In the genomic region with DNA sequence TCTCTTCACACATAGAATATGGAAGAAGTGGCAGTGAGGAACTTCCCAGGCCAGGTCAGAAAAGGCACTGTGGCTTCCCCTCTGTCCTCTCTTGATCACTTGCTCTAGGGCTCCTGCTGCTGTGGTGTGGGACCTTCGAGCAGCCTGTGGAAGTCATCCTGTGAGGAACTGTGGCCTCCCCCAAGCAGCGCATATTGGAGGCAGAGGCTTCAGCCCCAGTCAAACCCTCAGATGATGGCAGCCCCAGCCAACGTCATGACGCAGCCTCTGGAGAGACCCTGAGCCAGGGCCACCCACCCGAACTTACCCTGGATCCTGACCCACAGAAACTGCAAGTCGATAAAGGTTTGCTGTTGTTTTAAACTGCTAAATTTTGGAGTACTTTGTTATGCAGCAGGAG, we compare ENCODE assay signal across 16 cellular contexts.
"Had no signal": no experiment of that assay in that cellular context is flagged by ENCODE, and none has a peak within 500 bp of the region (broad histone marks: within the 10 kb centered on the region; RNA-seq: fewer than 3 reads in every experiment).

No MANE protein-coding gene starts in this region.

- H3K4me1 ChIP-seq: body of pancreas, parathyroid adenoma, thyroid gland had no signal

- H3K36me3 ChIP-seq: neutrophil, thyroid gland had no signal

- H3K9me3 Mint-ChIP-seq: activated B cell treated with CpG ODN at 0.5 μM for 24 hours; activated CD4-positive, alpha-beta T cell treated with anti-CD3 and anti-CD28 coated beads, Interleukin-2, amount 10 ng/mL, durations not matched to agents 24 days and 14 days; activated naive CD4-positive, alpha-beta T cell treated with anti-CD3 and anti-CD28 coated beads for 36 hours; naive thymus-derived CD8-positive, alpha-beta T cell; T-cell had no signal

- DNase-seq: activated B cell treated with CpG ODN at 0.5 μM for 24 hours; activated CD4-positive, alpha-beta T cell treated with anti-CD3 and anti-CD28 coated beads, Interleukin-2, amount 10 ng/mL, durations not matched to agents 24 days and 14 days; activated naive CD4-positive, alpha-beta T cell treated with anti-CD3 and anti-CD28 coated beads for 36 hours; caudate nucleus; erythroblast; kidney glomerular epithelial cell; mesendoderm; SIG-M5; stimulated activated CD4-positive, alpha-beta T cell treated with anti-CD3 and anti-CD28 coated beads, Interleukin-2, amount 100 ng/mL, for 24 hours; thyroid gland had no signal

- H3K27me3 Mint-ChIP-seq: activated B cell treated with CpG ODN at 0.5 μM for 24 hours; activated CD4-positive, alpha-beta T cell treated with anti-CD3 and anti-CD28 coated beads, Interleukin-2, amount 10 ng/mL, durations not matched to agents 24 days and 14 days had no signal

- H3K27ac Mint-ChIP-seq: activated B cell treated with CpG ODN at 0.5 μM for 24 hours; activated CD4-positive, alpha-beta T cell treated with anti-CD3 and anti-CD28 coated beads, Interleukin-2, amount 10 ng/mL, durations not matched to agents 24 days and 14 days; activated naive CD4-positive, alpha-beta T cell treated with anti-CD3 and anti-CD28 coated beads for 36 hours; naive thymus-derived CD8-positive, alpha-beta T cell; T-cell had no signal

- H3K4me3 Mint-ChIP-seq: activated B cell treated with CpG ODN at 0.5 μM for 24 hours; activated CD4-positive, alpha-beta T cell treated with anti-CD3 and anti-CD28 coated beads, Interleukin-2, amount 10 ng/mL, durations not matched to agents 24 days and 14 days; activated naive CD4-positive, alpha-beta T cell treated with anti-CD3 and anti-CD28 coated beads for 36 hours; naive thymus-derived CD8-positive, alpha-beta T cell; T-cell had no signal

- H3K36me3 Mint-ChIP-seq: naive thymus-derived CD8-positive, alpha-beta T cell; T-cell had no signal

- H3K27me3 ChIP-seq: body of pancreas, neutrophil, thyroid gland had no signal

- ATAC-seq: body of pancreas; naive thymus-derived CD8-positive, alpha-beta T cell; SK-N-SH treated with all-trans-retinoic acid at 6 μM for 48 hours; T-cell had no signal

- H3K27ac ChIP-seq: body of pancreas, neutrophil, parathyroid adenoma, thyroid gland had no signal

- H3K4me1 Mint-ChIP-seq: activated B cell treated with CpG ODN at 0.5 μM for 24 hours; activated CD4-positive, alpha-beta T cell treated with anti-CD3 and anti-CD28 coated beads, Interleukin-2, amount 10 ng/mL, durations not matched to agents 24 days and 14 days; naive thymus-derived CD8-positive, alpha-beta T cell; T-cell had no signal

- H3K4me3 ChIP-seq: body of pancreas, thyroid gland had no signal

- H3K9me3 ChIP-seq: body of pancreas, neutrophil, thyroid gland had no signal
